ENCODE assay signal across 1 cellular context in the genomic region with DNA sequence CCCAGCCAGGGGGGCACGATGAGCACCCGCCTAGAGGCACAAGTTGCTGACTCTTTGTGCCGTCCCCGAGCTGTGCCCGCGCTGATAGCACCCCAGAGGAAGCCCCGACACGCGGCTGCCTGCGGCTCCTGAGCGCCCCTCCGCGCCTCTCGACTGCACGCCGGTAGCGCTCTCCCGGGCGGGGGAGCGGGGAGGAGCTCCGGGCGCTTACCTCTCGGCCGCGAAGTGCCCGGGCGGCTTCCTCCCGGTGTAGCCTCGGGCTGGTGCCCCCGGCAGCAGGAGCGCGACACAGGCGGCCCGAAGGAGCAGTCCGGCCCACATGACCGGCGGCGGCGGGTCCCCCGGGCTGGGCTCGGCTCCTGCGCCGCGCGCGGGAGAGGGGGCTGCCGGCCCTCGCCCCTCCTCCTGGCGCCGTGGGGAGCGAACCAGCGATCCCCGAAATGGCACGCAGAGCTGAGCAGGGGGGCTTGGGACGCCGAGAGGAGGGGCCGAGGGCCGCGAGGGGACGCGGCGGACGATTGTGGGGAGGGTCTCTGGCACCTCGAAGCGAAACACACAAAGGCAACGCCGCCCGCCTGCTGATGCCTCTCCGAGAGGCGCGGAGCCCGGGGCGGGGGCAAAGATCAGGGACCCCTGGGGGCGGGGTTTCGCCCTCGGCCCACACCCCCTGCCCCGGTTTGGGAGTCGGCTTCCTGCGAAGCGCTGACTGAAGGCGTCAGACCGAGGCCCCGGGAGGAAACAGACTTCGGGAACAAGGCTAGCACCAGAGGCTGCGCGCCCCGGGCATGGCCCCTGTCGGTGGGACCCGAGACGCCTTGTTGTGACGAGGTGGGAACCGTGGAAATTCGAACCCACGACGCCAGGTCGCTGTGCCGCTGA.
TF ChIP-seq lines count a peak whose summit lies in the region.

A gene with protein sequence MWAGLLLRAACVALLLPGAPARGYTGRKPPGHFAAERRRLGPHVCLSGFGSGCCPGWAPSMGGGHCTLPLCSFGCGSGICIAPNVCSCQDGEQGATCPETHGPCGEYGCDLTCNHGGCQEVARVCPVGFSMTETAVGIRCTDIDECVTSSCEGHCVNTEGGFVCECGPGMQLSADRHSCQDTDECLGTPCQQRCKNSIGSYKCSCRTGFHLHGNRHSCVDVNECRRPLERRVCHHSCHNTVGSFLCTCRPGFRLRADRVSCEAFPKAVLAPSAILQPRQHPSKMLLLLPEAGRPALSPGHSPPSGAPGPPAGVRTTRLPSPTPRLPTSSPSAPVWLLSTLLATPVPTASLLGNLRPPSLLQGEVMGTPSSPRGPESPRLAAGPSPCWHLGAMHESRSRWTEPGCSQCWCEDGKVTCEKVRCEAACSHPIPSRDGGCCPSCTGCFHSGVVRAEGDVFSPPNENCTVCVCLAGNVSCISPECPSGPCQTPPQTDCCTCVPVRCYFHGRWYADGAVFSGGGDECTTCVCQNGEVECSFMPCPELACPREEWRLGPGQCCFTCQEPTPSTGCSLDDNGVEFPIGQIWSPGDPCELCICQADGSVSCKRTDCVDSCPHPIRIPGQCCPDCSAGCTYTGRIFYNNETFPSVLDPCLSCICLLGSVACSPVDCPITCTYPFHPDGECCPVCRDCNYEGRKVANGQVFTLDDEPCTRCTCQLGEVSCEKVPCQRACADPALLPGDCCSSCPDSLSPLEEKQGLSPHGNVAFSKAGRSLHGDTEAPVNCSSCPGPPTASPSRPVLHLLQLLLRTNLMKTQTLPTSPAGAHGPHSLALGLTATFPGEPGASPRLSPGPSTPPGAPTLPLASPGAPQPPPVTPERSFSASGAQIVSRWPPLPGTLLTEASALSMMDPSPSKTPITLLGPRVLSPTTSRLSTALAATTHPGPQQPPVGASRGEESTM (minus strand): TSS at position 600 of the 879 bp plus-strand sequence. CDS start 279 bp downstream, at position 321.

TF ChIP-seq in HepG2, 621 proteins besides CTCF, POLR2A, EP300 and RAD21 (continued from another document and continues in another):
- TF ChIP-seq, protein P1, sequence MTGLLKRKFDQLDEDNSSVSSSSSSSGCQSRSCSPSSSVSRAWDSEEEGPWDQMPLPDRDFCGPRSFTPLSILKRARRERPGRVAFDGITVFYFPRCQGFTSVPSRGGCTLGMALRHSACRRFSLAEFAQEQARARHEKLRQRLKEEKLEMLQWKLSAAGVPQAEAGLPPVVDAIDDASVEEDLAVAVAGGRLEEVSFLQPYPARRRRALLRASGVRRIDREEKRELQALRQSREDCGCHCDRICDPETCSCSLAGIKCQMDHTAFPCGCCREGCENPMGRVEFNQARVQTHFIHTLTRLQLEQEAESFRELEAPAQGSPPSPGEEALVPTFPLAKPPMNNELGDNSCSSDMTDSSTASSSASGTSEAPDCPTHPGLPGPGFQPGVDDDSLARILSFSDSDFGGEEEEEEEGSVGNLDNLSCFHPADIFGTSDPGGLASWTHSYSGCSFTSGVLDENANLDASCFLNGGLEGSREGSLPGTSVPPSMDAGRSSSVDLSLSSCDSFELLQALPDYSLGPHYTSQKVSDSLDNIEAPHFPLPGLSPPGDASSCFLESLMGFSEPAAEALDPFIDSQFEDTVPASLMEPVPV (CRISPR knock-in tag; IDR thresholded peaks at IDR 0.05): no peak; the same call in 1 of the 2 replicates
- TF ChIP-seq, protein P2, sequence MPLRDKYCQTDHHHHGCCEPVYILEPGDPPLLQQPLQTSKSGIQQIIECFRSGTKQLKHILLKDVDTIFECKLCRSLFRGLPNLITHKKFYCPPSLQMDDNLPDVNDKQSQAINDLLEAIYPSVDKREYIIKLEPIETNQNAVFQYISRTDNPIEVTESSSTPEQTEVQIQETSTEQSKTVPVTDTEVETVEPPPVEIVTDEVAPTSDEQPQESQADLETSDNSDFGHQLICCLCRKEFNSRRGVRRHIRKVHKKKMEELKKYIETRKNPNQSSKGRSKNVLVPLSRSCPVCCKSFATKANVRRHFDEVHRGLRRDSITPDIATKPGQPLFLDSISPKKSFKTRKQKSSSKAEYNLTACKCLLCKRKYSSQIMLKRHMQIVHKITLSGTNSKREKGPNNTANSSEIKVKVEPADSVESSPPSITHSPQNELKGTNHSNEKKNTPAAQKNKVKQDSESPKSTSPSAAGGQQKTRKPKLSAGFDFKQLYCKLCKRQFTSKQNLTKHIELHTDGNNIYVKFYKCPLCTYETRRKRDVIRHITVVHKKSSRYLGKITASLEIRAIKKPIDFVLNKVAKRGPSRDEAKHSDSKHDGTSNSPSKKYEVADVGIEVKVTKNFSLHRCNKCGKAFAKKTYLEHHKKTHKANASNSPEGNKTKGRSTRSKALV (CRISPR knock-in tag; IDR thresholded peaks at IDR 0.05): peak; percentile 65
- TF ChIP-seq ZNF546 (CRISPR knock-in tag; conservative IDR thresholded peaks at IDR 0.05) (peak; percentile 78; the same call in 1 of the 2 replicates), ZKSCAN8 (CRISPR knock-in tag; IDR thresholded peaks at IDR 0.05; ENCODE audit: borderline replicate concordance) (no peak), SSRP1 (CRISPR knock-in tag; IDR thresholded peaks at IDR 0.05) (0 out of 2 replicates have a peak, but pooled peaks have one; percentile 73), ZFP36L1 (CRISPR knock-in tag; IDR thresholded peaks at IDR 0.05) (peak; percentile 71; the same call in 1 of the 2 replicates), ZNF781 (CRISPR knock-in tag; IDR thresholded peaks at IDR 0.05; ENCODE audit: borderline replicate concordance, not compliant biosample characterization) (peak; percentile 76), AKAP8 (CRISPR knock-in tag; IDR thresholded peaks at IDR 0.05) (0 out of 2 replicates have a peak, but pooled peaks have one; percentile 13), ZSCAN29 (CRISPR knock-in tag; conservative IDR thresholded peaks at IDR 0.05) (peak; percentile 53; the same call in 1 of the 2 replicates), SRSF4 (IDR thresholded peaks at IDR 0.05; ENCODE audit: low read depth, low read length, poor library complexity, severe bottlenecking) (no peak), MIER3 (CRISPR knock-in tag; IDR thresholded peaks at IDR 0.05; ENCODE audit: borderline replicate concordance) (no peak), CREM (IDR thresholded peaks at IDR 0.05) (peak; percentile 34; the same call in 1 of the 2 replicates), CREM (CRISPR knock-in tag; IDR thresholded peaks at IDR 0.05) (no peak), JUNB (CRISPR knock-in tag; IDR thresholded peaks at IDR 0.05; ENCODE audit: borderline replicate concordance) (no peak), ZNF737 (CRISPR knock-in tag; IDR thresholded peaks at IDR 0.05; ENCODE audit: borderline replicate concordance) (no peak), ZNF232 (CRISPR knock-in tag; IDR thresholded peaks at IDR 0.05; ENCODE audit: borderline replicate concordance) (peak; percentile 61; the same call in 1 of the 2 replicates), MATR3 (CRISPR knock-in tag; IDR thresholded peaks at IDR 0.05) (no peak), TAF15 (IDR thresholded peaks at IDR 0.05; ENCODE audit: low read depth, low read length, poor library complexity, severe bottlenecking) (no peak), ZNF556 (CRISPR knock-in tag; IDR thresholded peaks at IDR 0.05; ENCODE audit: borderline replicate concordance) (no peak; the same call in 1 of the 2 replicates), GATA4 (IDR thresholded peaks at IDR 0.05; ENCODE audit: borderline replicate concordance, low read depth) (peak; percentile 65; the same call in 1 of the 2 replicates), YEATS2 (CRISPR knock-in tag; IDR thresholded peaks at IDR 0.05; ENCODE audit: borderline replicate concordance) (peak; percentile 53; the same call in 1 of the 2 replicates), HOXA3 (CRISPR knock-in tag; IDR thresholded peaks at IDR 0.05) (peak; percentile 49; the same call in 1 of the 2 replicates), TAF1 (CRISPR knock-in tag; IDR thresholded peaks at IDR 0.05) (peak; percentile 43; the same call in 1 of the 2 replicates), CHD4 (IDR thresholded peaks at IDR 0.05; ENCODE audit: borderline replicate concordance, low read length) (peak; percentile 36; the same call in 1 of the 2 replicates), PCBP1 (IDR thresholded peaks at IDR 0.05; ENCODE audit: borderline replicate concordance, low read depth, low read length) (peak; percentile 68; the same call in 1 of the 2 replicates), CHD2 (IDR thresholded peaks at IDR 0.05; ENCODE audit: low read depth, low read length) (no peak)
- TF ChIP-seq, protein P3, sequence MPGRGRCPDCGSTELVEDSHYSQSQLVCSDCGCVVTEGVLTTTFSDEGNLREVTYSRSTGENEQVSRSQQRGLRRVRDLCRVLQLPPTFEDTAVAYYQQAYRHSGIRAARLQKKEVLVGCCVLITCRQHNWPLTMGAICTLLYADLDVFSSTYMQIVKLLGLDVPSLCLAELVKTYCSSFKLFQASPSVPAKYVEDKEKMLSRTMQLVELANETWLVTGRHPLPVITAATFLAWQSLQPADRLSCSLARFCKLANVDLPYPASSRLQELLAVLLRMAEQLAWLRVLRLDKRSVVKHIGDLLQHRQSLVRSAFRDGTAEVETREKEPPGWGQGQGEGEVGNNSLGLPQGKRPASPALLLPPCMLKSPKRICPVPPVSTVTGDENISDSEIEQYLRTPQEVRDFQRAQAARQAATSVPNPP (CRISPR knock-in tag; IDR thresholded peaks at IDR 0.05): no peak
- TF ChIP-seq, protein P4, sequence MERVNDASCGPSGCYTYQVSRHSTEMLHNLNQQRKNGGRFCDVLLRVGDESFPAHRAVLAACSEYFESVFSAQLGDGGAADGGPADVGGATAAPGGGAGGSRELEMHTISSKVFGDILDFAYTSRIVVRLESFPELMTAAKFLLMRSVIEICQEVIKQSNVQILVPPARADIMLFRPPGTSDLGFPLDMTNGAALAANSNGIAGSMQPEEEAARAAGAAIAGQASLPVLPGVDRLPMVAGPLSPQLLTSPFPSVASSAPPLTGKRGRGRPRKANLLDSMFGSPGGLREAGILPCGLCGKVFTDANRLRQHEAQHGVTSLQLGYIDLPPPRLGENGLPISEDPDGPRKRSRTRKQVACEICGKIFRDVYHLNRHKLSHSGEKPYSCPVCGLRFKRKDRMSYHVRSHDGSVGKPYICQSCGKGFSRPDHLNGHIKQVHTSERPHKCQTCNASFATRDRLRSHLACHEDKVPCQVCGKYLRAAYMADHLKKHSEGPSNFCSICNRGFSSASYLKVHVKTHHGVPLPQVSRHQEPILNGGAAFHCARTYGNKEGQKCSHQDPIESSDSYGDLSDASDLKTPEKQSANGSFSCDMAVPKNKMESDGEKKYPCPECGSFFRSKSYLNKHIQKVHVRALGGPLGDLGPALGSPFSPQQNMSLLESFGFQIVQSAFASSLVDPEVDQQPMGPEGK (CRISPR knock-in tag; IDR thresholded peaks at IDR 0.05): peak; percentile 79
- TF ChIP-seq, protein P5, sequence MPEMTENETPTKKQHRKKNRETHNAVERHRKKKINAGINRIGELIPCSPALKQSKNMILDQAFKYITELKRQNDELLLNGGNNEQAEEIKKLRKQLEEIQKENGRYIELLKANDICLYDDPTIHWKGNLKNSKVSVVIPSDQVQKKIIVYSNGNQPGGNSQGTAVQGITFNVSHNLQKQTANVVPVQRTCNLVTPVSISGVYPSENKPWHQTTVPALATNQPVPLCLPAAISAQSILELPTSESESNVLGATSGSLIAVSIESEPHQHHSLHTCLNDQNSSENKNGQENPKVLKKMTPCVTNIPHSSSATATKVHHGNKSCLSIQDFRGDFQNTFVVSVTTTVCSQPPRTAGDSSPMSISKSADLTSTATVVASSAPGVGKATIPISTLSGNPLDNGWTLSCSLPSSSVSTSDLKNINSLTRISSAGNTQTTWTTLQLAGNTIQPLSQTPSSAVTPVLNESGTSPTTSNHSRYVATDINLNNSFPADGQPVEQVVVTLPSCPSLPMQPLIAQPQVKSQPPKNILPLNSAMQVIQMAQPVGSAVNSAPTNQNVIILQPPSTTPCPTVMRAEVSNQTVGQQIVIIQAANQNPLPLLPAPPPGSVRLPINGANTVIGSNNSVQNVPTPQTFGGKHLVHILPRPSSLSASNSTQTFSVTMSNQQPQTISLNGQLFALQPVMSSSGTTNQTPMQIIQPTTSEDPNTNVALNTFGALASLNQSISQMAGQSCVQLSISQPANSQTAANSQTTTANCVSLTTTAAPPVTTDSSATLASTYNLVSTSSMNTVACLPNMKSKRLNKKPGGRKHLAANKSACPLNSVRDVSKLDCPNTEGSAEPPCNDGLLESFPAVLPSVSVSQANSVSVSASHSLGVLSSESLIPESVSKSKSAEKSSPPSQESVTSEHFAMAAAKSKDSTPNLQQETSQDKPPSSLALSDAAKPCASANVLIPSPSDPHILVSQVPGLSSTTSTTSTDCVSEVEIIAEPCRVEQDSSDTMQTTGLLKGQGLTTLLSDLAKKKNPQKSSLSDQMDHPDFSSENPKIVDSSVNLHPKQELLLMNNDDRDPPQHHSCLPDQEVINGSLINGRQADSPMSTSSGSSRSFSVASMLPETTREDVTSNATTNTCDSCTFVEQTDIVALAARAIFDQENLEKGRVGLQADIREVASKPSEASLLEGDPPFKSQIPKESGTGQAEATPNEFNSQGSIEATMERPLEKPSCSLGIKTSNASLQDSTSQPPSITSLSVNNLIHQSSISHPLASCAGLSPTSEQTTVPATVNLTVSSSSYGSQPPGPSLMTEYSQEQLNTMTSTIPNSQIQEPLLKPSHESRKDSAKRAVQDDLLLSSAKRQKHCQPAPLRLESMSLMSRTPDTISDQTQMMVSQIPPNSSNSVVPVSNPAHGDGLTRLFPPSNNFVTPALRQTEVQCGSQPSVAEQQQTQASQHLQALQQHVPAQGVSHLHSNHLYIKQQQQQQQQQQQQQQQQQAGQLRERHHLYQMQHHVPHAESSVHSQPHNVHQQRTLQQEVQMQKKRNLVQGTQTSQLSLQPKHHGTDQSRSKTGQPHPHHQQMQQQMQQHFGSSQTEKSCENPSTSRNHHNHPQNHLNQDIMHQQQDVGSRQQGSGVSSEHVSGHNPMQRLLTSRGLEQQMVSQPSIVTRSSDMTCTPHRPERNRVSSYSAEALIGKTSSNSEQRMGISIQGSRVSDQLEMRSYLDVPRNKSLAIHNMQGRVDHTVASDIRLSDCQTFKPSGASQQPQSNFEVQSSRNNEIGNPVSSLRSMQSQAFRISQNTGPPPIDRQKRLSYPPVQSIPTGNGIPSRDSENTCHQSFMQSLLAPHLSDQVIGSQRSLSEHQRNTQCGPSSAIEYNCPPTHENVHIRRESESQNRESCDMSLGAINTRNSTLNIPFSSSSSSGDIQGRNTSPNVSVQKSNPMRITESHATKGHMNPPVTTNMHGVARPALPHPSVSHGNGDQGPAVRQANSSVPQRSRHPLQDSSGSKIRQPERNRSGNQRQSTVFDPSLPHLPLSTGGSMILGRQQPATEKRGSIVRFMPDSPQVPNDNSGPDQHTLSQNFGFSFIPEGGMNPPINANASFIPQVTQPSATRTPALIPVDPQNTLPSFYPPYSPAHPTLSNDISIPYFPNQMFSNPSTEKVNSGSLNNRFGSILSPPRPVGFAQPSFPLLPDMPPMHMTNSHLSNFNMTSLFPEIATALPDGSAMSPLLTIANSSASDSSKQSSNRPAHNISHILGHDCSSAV (CRISPR knock-in tag; IDR thresholded peaks at IDR 0.05; ENCODE audit: borderline replicate concordance): no peak
- TF ChIP-seq, protein P6, sequence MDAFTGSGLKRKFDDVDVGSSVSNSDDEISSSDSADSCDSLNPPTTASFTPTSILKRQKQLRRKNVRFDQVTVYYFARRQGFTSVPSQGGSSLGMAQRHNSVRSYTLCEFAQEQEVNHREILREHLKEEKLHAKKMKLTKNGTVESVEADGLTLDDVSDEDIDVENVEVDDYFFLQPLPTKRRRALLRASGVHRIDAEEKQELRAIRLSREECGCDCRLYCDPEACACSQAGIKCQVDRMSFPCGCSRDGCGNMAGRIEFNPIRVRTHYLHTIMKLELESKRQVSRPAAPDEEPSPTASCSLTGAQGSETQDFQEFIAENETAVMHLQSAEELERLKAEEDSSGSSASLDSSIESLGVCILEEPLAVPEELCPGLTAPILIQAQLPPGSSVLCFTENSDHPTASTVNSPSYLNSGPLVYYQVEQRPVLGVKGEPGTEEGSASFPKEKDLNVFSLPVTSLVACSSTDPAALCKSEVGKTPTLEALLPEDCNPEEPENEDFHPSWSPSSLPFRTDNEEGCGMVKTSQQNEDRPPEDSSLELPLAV (CRISPR knock-in tag; conservative IDR thresholded peaks at IDR 0.05; ENCODE audit: low read depth): no peak; the same call in 1 of the 2 replicates
